In genomic region chr3:39917060-39917773, GRCh38 we compare ENCODE assay signal across 11 cellular contexts.
DNase-seq lines count a peak whose midpoint lies in the region; ATAC-seq, FAIRE-seq and TF ChIP-seq lines count a peak whose summit lies in the region.
"Had no signal": no experiment of that assay in that cellular context is flagged by ENCODE, and none has a peak within 500 bp of the region (broad histone marks: within the 10 kb centered on the region; RNA-seq: fewer than 3 reads in every experiment).

No MANE protein-coding gene starts in this region.

- H3K79me2 ChIP-seq in keratinocyte (ENCODE audit: control insufficient read depth, insufficient read depth, low read length) = no peaks in the 10 kb centered on the region
- H3K79me2 ChIP-seq: hepatocyte had no signal

- no peak for TF ChIP-seq CTCF in keratinocyte (optimal IDR thresholded peaks at IDR 0.05 in 1 of 3, IDR thresholded peaks at IDR 0.05 in 1 of 3, conservative IDR thresholded peaks at IDR 0.05 in 1 of 3; ENCODE audit: extremely low read depth in 1 of 3, insufficient read depth in 2 of 3, low read length in 3 of 3)
- no peak for TF ChIP-seq CTCF in GM20000 (IDR thresholded peaks at IDR 0.05; ENCODE audit: extremely low read depth, missing control alignments)

- dilution Hi-C loops in keratinocyte (cut with MboI; ENCODE audit: extremely low pct_ligation_motif_present, low sequenced_read_pairs) = no loop called here

- no peaks in the 10 kb centered on the region for H3K9me1 ChIP-seq in keratinocyte (ENCODE audit: control insufficient read depth, extremely low read depth, insufficient read depth, low read length)

- H2AFZ ChIP-seq in keratinocyte (ENCODE audit: control insufficient read depth, low read length) = no peak overlapping the region
- H2AFZ ChIP-seq: hepatocyte had no signal

- no peaks in the 10 kb centered on the region for H3K36me3 ChIP-seq in keratinocyte (ENCODE audit: control insufficient read depth in 2 of 2, extremely low read depth in 1 of 2, insufficient read depth in 2 of 2, low read length in 2 of 2)

- no peak for FAIRE-seq in keratinocyte (lab: Jason Lieb, UNC)

- no peaks in the 10 kb centered on the region for H4K20me1 ChIP-seq in keratinocyte (ENCODE audit: control insufficient read depth, extremely low read depth, insufficient read depth, low read length)

- H3K9ac ChIP-seq in keratinocyte (ENCODE audit: control insufficient read depth, extremely low read depth, insufficient read depth, low read length) = no peak overlapping the region

- H3K4me1 ChIP-seq in keratinocyte (ENCODE audit: control insufficient read depth, extremely low read depth, insufficient read depth, low read length) = peaks cover 9% of the 10 kb centered on the region

- no peaks in the 10 kb centered on the region for H3K27me3 ChIP-seq in keratinocyte (ENCODE audit: control insufficient read depth, extremely low read depth, insufficient read depth, low read length)
- H3K27me3 ChIP-seq: hepatocyte had no signal

- H3K9me3 ChIP-seq in keratinocyte (ENCODE audit: control insufficient read depth, low read depth, low read length) = no peaks in the 10 kb centered on the region

- ATAC-seq in GM18861 (IDR thresholded peaks at IDR 0.05; ENCODE audit: unreplicated experiment) = peak; percentile 96
- peak; percentile 77 for ATAC-seq in HG03108 (IDR thresholded peaks at IDR 0.05; ENCODE audit: unreplicated experiment)
- peak; percentile 59 for ATAC-seq in SK-N-SH treated with all-trans-retinoic acid at 6 μM for 48 hours
- no peak for ATAC-seq in HG02571 (IDR thresholded peaks at IDR 0.05; ENCODE audit: unreplicated experiment)

- no peak for DNase-seq in keratinocyte (ENCODE audit: low read depth, low spot score)
- DNase-seq in GM20000 (ENCODE audit: low spot score) = no peak
- no peak for DNase-seq in T-helper 9 cell
- no peak for DNase-seq in SW 1271 (lab: John Stamatoyannopoulos, UW)
- DNase-seq: NCI-H69, SHP77 had no signal

- H3K4me3 ChIP-seq in keratinocyte (ENCODE audit: control insufficient read depth in 2 of 3, extremely low read depth in 1 of 3, insufficient read depth in 2 of 3, low read depth in 1 of 3, low read length in 3 of 3) = no peak overlapping the region
- H3K4me3 ChIP-seq: hepatocyte had no signal

- H3K4me2 ChIP-seq in keratinocyte (ENCODE audit: control insufficient read depth, extremely low read depth, insufficient read depth, low read depth, low read length) = peak overlapping the region; percentile 57
- H3K4me2 ChIP-seq: hepatocyte had no signal

- H3K27ac ChIP-seq in keratinocyte (ENCODE audit: control insufficient read depth, insufficient read depth, low read length) = peak overlapping the region; percentile 53
- H3K27ac ChIP-seq: hepatocyte had no signal

TF ChIP-seq in SK-N-SH treated with all-trans-retinoic acid at 6 μM for 48 hours, 23 proteins besides CTCF, POLR2A, EP300 and RAD21 (continues in another document):
- TF ChIP-seq RARB (CRISPR knock-in tag; IDR thresholded peaks at IDR 0.05) = no peak
- TF ChIP-seq OSR1 (CRISPR knock-in tag; IDR thresholded peaks at IDR 0.05) = no peak
- TF ChIP-seq CSRNP3 (CRISPR knock-in tag; IDR thresholded peaks at IDR 0.05) = no peak
- TF ChIP-seq ZFP30 (CRISPR knock-in tag; IDR thresholded peaks at IDR 0.05) = no peak
- TF ChIP-seq ISL1 (CRISPR knock-in tag; IDR thresholded peaks at IDR 0.05) = peak; percentile 96
- TF ChIP-seq ESRRG (CRISPR knock-in tag; IDR thresholded peaks at IDR 0.05) = no peak
- peak; percentile 33; the same call in 1 of the 2 replicates for TF ChIP-seq CREB5 (CRISPR knock-in tag; IDR thresholded peaks at IDR 0.05; ENCODE audit: low read depth)
- TF ChIP-seq CSDC2 (CRISPR knock-in tag; IDR thresholded peaks at IDR 0.05) = no peak
- TF ChIP-seq ZFP3 (CRISPR knock-in tag; IDR thresholded peaks at IDR 0.05) = no peak
- peak; percentile 92 for TF ChIP-seq ZC3H10 (CRISPR knock-in tag; IDR thresholded peaks at IDR 0.05)
- TF ChIP-seq ZNF565 (CRISPR knock-in tag; conservative IDR thresholded peaks at IDR 0.05; ENCODE audit: low read depth) = no peak
- TF ChIP-seq, protein P1, sequence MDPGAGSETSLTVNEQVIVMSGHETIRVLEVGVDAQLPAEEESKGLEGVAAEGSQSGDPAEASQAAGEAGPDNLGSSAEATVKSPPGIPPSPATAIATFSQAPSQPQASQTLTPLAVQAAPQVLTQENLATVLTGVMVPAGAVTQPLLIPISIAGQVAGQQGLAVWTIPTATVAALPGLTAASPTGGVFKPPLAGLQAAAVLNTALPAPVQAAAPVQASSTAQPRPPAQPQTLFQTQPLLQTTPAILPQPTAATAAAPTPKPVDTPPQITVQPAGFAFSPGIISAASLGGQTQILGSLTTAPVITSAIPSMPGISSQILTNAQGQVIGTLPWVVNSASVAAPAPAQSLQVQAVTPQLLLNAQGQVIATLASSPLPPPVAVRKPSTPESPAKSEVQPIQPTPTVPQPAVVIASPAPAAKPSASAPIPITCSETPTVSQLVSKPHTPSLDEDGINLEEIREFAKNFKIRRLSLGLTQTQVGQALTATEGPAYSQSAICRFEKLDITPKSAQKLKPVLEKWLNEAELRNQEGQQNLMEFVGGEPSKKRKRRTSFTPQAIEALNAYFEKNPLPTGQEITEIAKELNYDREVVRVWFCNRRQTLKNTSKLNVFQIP (CRISPR knock-in tag; IDR thresholded peaks at IDR 0.05; ENCODE audit: borderline replicate concordance, low read depth) = no peak
- TF ChIP-seq, protein P2, sequence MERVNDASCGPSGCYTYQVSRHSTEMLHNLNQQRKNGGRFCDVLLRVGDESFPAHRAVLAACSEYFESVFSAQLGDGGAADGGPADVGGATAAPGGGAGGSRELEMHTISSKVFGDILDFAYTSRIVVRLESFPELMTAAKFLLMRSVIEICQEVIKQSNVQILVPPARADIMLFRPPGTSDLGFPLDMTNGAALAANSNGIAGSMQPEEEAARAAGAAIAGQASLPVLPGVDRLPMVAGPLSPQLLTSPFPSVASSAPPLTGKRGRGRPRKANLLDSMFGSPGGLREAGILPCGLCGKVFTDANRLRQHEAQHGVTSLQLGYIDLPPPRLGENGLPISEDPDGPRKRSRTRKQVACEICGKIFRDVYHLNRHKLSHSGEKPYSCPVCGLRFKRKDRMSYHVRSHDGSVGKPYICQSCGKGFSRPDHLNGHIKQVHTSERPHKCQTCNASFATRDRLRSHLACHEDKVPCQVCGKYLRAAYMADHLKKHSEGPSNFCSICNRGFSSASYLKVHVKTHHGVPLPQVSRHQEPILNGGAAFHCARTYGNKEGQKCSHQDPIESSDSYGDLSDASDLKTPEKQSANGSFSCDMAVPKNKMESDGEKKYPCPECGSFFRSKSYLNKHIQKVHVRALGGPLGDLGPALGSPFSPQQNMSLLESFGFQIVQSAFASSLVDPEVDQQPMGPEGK (CRISPR knock-in tag; IDR thresholded peaks at IDR 0.05; ENCODE audit: borderline replicate concordance) = peak; percentile 34; the same call in 1 of the 2 replicates
- no peak for TF ChIP-seq ZNF8 (CRISPR knock-in tag; IDR thresholded peaks at IDR 0.05)
- TF ChIP-seq ZNF70 (CRISPR knock-in tag; IDR thresholded peaks at IDR 0.05) = no peak
- TF ChIP-seq PPARA (CRISPR knock-in tag; IDR thresholded peaks at IDR 0.05; ENCODE audit: borderline replicate concordance) = no peak
- TF ChIP-seq BACH2 (CRISPR knock-in tag; IDR thresholded peaks at IDR 0.05; ENCODE audit: borderline replicate concordance) = no peak
- TF ChIP-seq ARNTL (CRISPR knock-in tag; IDR thresholded peaks at IDR 0.05; ENCODE audit: borderline replicate concordance, low read depth) = no peak
